In the genomic region with DNA sequence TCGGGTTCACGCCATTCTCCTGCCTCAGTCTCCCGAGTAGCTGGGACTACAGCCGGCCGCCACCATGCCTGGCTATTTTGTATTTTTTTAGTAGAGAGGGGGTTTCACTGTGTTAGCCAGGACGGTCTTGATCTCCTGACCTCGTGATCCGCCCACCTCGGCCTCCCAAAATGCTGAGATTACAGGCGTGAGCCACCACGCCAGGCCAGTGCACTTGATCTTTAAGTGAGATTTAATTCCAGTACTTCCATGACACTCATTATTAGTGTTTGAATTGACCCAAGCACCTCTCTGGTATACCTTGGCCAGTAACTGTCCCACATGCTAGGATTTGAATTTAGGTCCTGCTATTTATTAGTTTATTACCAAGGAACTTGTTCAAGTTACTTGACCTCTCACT, we compare ENCODE assay signal across 4 cellular contexts. TPM values are rescaled to one million over a fixed set of nuclear protein-coding genes. Genes with fewer than 3 reads are reported as not detected.
"Had no signal": no experiment of that assay in that cellular context is flagged by ENCODE, and none has a peak within 500 bp of the region (broad histone marks: within the 10 kb centered on the region; RNA-seq: fewer than 3 reads in every experiment).

No MANE protein-coding gene starts in this region.

RNA-seq across cellular contexts. Expression of a gene that starts 38.5 kb away (rescaled TPM):
- total RNA-seq: LHCN-M2, M059J, MCF 10A, NCI-H460 had no signal
